ENCODE assay signal across 1 cellular context in genomic region chr1:51565009-51565408, GRCh38.
TF ChIP-seq lines count a peak whose summit lies in the region.

No MANE protein-coding gene starts in this region.

TF ChIP-seq in K562, 482 proteins besides CTCF, POLR2A, EP300 and RAD21:
- TF ChIP-seq NRF1 (conservative IDR thresholded peaks at IDR 0.05 in 1 of 2, IDR thresholded peaks at IDR 0.05 in 1 of 2) (no peak), NFIC (IDR thresholded peaks at IDR 0.05) (peak; percentile 76), ASH1L (IDR thresholded peaks at IDR 0.05; ENCODE audit: borderline replicate concordance, low read depth, partially characterized antibody) (no peak), ZNF277 (CRISPR knock-in tag; IDR thresholded peaks at IDR 0.05; ENCODE audit: borderline replicate concordance) (no peak), ZEB2 (IDR thresholded peaks at IDR 0.05) (0 out of 2 replicates have a peak, but pooled peaks have one; percentile 19), ADNP (tag; IDR thresholded peaks at IDR 0.05) (no peak)
